ENCODE assay signal across 9 cellular contexts in genomic region chr2:144890828-144891227, GRCh38.
DNase-seq lines count a peak whose midpoint lies in the region; ATAC-seq and TF ChIP-seq lines count a peak whose summit lies in the region.
"Had no signal": no experiment of that assay in that cellular context is flagged by ENCODE, and none has a peak within 500 bp of the region (broad histone marks: within the 10 kb centered on the region; RNA-seq: fewer than 3 reads in every experiment).

No MANE protein-coding gene starts in this region.

- H3K27me3 Mint-ChIP-seq in osteocyte (ENCODE audit: unreplicated experiment): no peaks in the 10 kb centered on the region

- H3K9me3 Mint-ChIP-seq in osteocyte (ENCODE audit: unreplicated experiment): no peaks in the 10 kb centered on the region
- H3K9me3 Mint-ChIP-seq in stimulated activated effector memory CD8-positive, alpha-beta T cell treated with anti-CD3 and anti-CD28 coated beads, Interleukin-12 subunit alpha, Interleukin-12 subunit beta, amount 100 ng/mL, for 72 hours: no peaks in the 10 kb centered on the region

- H3K27ac Mint-ChIP-seq in osteocyte (ENCODE audit: unreplicated experiment): no peak overlapping the region
- no peak overlapping the region for H3K27ac Mint-ChIP-seq in stimulated activated effector memory CD8-positive, alpha-beta T cell treated with anti-CD3 and anti-CD28 coated beads, Interleukin-12 subunit alpha, Interleukin-12 subunit beta, amount 100 ng/mL, for 72 hours

- peak; percentile 16 for DNase-seq in NCI-H345 (lab: John Stamatoyannopoulos, UW)
- no peak for DNase-seq in NCI-H345 treated with DMSO at 0.1 percent for 48 hours (lab: John Stamatoyannopoulos, UW; ENCODE audit: unreplicated experiment)
- DNase-seq in LNCaP clone FGC (ENCODE audit: low read depth): no peak
- peak; percentile 59 to 63 for DNase-seq in cardiac fibroblast (ENCODE audit: low read depth in 2 of 2)
- no peak for DNase-seq in osteocyte (ENCODE audit: extremely low spot score, unreplicated experiment)
- no peak for DNase-seq in stimulated activated CD4-positive, alpha-beta T cell treated with anti-CD3 and anti-CD28 coated beads, Interleukin-4, amount 100 ng/mL, for 1 hour
- no peak for DNase-seq in stimulated activated effector memory CD8-positive, alpha-beta T cell treated with anti-CD3 and anti-CD28 coated beads, Interleukin-12 subunit alpha, Interleukin-12 subunit beta, amount 100 ng/mL, for 72 hours (ENCODE audit: low spot score in 2 of 2)
- DNase-seq in NK-92 (lab: John Stamatoyannopoulos, UW; ENCODE audit: unreplicated experiment): no peak
- DNase-seq: kidney had no signal

- H3K36me3 Mint-ChIP-seq in osteocyte (ENCODE audit: unreplicated experiment): no peaks in the 10 kb centered on the region
- no peaks in the 10 kb centered on the region for H3K36me3 Mint-ChIP-seq in stimulated activated effector memory CD8-positive, alpha-beta T cell treated with anti-CD3 and anti-CD28 coated beads, Interleukin-12 subunit alpha, Interleukin-12 subunit beta, amount 100 ng/mL, for 72 hours

- no peak for ATAC-seq in stimulated activated effector memory CD8-positive, alpha-beta T cell treated with anti-CD3 and anti-CD28 coated beads, Interleukin-12 subunit alpha, Interleukin-12 subunit beta, amount 100 ng/mL, for 72 hours

- H3K4me1 Mint-ChIP-seq in osteocyte (ENCODE audit: unreplicated experiment): peaks cover 16% of the 10 kb centered on the region
- H3K4me1 Mint-ChIP-seq in stimulated activated effector memory CD8-positive, alpha-beta T cell treated with anti-CD3 and anti-CD28 coated beads, Interleukin-12 subunit alpha, Interleukin-12 subunit beta, amount 100 ng/mL, for 72 hours: peaks cover 8% of the 10 kb centered on the region

- H3K4me3 Mint-ChIP-seq in osteocyte (ENCODE audit: unreplicated experiment): no peak overlapping the region
- H3K4me3 Mint-ChIP-seq in stimulated activated effector memory CD8-positive, alpha-beta T cell treated with anti-CD3 and anti-CD28 coated beads, Interleukin-12 subunit alpha, Interleukin-12 subunit beta, amount 100 ng/mL, for 72 hours: no peak overlapping the region

- H3K4me3 ChIP-seq in LNCaP clone FGC (ENCODE audit: low read depth, low read length) (no peak overlapping the region), cardiac fibroblast (replicated peaks in 1 of 2; ENCODE audit: low read depth in 2 of 2, low read length in 2 of 2) (no peak overlapping the region)

- peak; percentile 24; the same call in 1 of the 2 replicates for TF ChIP-seq CTCF in LNCaP clone FGC (IDR thresholded peaks at IDR 0.05; ENCODE audit: control insufficient read depth, extremely low read depth, insufficient read depth)
- TF ChIP-seq CTCF in cardiac fibroblast (IDR thresholded peaks at IDR 0.05; ENCODE audit: low read depth, low read length): peak; percentile 36
- peak; percentile 48 for TF ChIP-seq CTCF in osteocyte (IDR thresholded peaks at IDR 0.05)

Comparison
In these comparisons a context has a peak if more than half of its experiments do, and no peak if none do; other contexts are left out.
1. DNase-seq: peak in NCI-H345 (single experiment) and cardiac fibroblast (2 of 2); none in NCI-H345 treated with DMSO at 0.1 percent for 48 hours (single experiment), LNCaP clone FGC (single experiment), osteocyte (single experiment), stimulated activated CD4-positive, alpha-beta T cell treated with anti-CD3 and anti-CD28 coated beads, Interleukin-4, amount 100 ng/mL, for 1 hour (single experiment), stimulated activated effector memory CD8-positive, alpha-beta T cell treated with anti-CD3 and anti-CD28 coated beads, Interleukin-12 subunit alpha, Interleukin-12 subunit beta, amount 100 ng/mL, for 72 hours (0 of 2) and NK-92 (single experiment).
2. Peak in every context shown above with its lines, with median percentiles within 50 percentile points of each other: CTCF ChIP-seq.